ENCODE assay signal across 8 cellular contexts in the genomic region with DNA sequence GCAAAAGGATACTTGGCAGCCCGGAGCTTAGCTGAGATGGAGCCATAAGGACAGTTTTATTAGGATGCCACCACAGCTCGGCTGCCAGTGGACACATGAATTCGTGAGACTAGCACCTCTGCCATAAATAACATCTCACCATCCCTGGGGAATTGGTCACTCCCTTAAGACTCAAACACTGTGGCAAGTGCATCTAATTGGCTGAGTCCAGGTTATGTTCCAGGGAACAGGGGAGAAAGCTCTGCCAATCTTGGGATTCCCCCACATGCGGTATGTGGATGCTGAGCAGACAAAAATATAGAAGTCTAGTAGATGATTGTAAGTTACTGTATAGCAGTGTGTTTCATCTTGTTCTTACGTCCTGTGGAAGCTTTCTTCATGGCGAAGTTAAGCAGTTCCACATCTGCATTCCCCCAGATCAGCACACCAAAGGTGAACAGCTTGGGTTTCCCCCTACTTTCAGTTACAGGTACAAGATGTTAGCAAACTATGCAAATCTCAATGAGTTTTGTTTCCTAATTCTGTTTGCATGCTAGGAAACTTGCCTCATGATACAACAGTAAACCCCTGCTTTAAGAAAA.
DNase-seq lines count a peak whose midpoint lies in the region; ATAC-seq and TF ChIP-seq lines count a peak whose summit lies in the region.

No MANE protein-coding gene starts in this region.

- TF ChIP-seq CTCF in thoracic aorta (IDR thresholded peaks at IDR 0.05), result no peak

- no peak for DNase-seq in activated T-cell treated with anti-CD3 and anti-CD28 coated beads, Interleukin-2, amount 50 U/mL, for 4 hours
- DNase-seq in activated T-cell treated with anti-CD3 and anti-CD28 coated beads for 4 hours (no peak), thoracic aorta (ENCODE audit: low spot score) (no peak), GOT3 (lab: John Stamatoyannopoulos, UW) (no peak), substantia nigra (lab: John Stamatoyannopoulos, UW) (no peak)
- DNase-seq in activated effector memory CD4-positive, alpha-beta T cell treated with Interleukin-2 at 50 U/mL for 16 hours, result no peak

- H3K4me3 ChIP-seq in thoracic aorta, result no peak overlapping the region

- no peaks in the 10 kb centered on the region for H3K9me3 ChIP-seq in thoracic aorta

- no peaks in the 10 kb centered on the region for H3K9me3 Mint-ChIP-seq in activated T-cell treated with anti-CD3 and anti-CD28 coated beads, Interleukin-2, amount 50 U/mL, for 4 hours

- H3K27me3 Mint-ChIP-seq in activated T-cell treated with anti-CD3 and anti-CD28 coated beads, Interleukin-2, amount 50 U/mL, for 4 hours (ENCODE audit: low read depth), result no peaks in the 10 kb centered on the region

- H3K36me3 ChIP-seq in thoracic aorta, result no peaks in the 10 kb centered on the region

- ATAC-seq in activated T-cell treated with anti-CD3 and anti-CD28 coated beads, Interleukin-2, amount 50 U/mL, for 4 hours, result peak; percentile 59 to 65
- ATAC-seq in GM21825 (IDR thresholded peaks at IDR 0.05; ENCODE audit: unreplicated experiment) (peak; percentile 66), HG03565 (IDR thresholded peaks at IDR 0.05; ENCODE audit: unreplicated experiment) (peak; percentile 74), thoracic aorta (ENCODE audit: insufficient number of reproducible peaks, low FRiP score, low read depth) (no peak)

- H3K27ac ChIP-seq in thoracic aorta (peak overlapping the region; percentile 80 to 83), substantia nigra (ENCODE audit: low read depth, low read length, poor library complexity, severe bottlenecking) (no peak overlapping the region)

- H3K4me3 Mint-ChIP-seq in activated T-cell treated with anti-CD3 and anti-CD28 coated beads, Interleukin-2, amount 50 U/mL, for 4 hours, result no peak overlapping the region

- peaks cover 33 to 69% of the 10 kb centered on the region in 2 donors for H3K4me1 ChIP-seq in thoracic aorta (ENCODE audit: control insufficient read depth in 1 of 2, low read depth in 2 of 2)

- peaks cover 59% of the 10 kb centered on the region for H3K4me1 Mint-ChIP-seq in activated T-cell treated with anti-CD3 and anti-CD28 coated beads, Interleukin-2, amount 50 U/mL, for 4 hours (ENCODE audit: low read depth)

- peaks cover 27% of the 10 kb centered on the region for H3K36me3 Mint-ChIP-seq in activated T-cell treated with anti-CD3 and anti-CD28 coated beads, Interleukin-2, amount 50 U/mL, for 4 hours (ENCODE audit: insufficient read depth)

- no peaks in the 10 kb centered on the region for H3K27me3 ChIP-seq in thoracic aorta (replicated peaks; ENCODE audit: insufficient read depth)
